7 cellular contexts compared by ENCODE assay signal in the genomic region with DNA sequence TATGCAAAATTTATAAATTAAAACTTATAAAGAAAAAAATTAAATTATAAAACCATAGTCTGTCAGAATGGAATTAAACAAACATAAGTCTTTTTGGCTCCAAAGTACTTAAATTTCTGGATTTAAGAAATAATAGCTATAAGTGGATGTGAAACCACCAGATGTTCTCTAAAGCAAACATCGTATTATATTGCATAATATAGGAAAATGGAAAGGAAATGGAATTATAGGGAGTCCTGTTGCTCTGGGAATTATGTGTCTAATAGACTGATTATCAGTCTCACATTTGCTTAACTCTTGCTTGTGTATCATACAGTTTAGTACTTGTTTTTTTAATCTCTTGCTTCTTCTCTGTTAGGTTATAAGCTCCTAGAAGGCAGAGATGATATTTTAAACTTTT.
"Had no signal": no experiment of that assay in that cellular context is flagged by ENCODE, and none has a peak within 500 bp of the region (broad histone marks: within the 10 kb centered on the region; RNA-seq: fewer than 3 reads in every experiment).

No MANE protein-coding gene starts in this region.

- H3K36me3 Mint-ChIP-seq: IgD-negative memory B cell had no signal

- H3K27ac ChIP-seq: HL-60 had no signal

- H3K4me3 Mint-ChIP-seq: GM23338, H9, IgD-negative memory B cell had no signal

- ATAC-seq: GM23338, HepG2 had no signal

- H3K4me3 ChIP-seq: GM23338 had no signal

- H3K27me3 Mint-ChIP-seq: IgD-negative memory B cell had no signal

- DNase-seq: H9, HCEC 1CT, KBM-7 had no signal

- H3K27ac Mint-ChIP-seq: GM23338, H9, IgD-negative memory B cell had no signal

- H3K4me1 Mint-ChIP-seq: GM23338, H9, IgD-negative memory B cell had no signal

- H3K4me2 ChIP-seq: GM23338 had no signal
